Comparison of ENCODE assay signal across 41 cellular contexts in the genomic region with DNA sequence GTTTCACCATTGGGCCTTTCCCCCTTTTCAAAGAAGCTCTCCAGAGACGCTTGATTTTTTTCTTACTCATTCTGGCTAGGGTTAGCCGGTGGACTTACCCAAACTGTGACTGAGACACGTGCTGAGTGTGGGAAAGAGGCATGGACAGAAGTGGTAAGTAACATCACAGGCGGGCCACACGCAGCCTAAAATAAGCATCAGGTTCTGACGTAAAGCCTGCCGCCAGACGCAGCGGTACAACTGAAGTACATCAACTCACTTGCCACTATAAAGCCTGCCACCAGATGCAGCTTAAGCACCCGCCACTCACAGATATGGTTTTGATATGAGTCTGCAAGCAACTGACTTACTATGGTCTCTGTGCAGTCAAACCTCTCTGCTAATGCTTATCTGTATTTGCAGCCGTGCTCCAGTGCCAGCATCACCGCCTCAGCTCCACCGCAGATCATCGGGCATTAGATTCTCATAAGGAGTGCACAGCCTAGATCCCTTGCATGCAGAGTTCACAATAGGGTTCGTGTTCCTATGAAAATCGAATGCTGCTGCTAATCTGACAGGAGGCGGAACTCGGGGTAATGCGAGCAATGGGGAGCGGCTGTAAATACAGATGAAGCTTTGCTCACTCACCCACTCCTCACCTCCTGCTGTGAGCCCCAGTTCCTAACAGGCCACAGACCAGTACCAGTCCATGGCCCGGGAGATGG. TPM values are rescaled to one million over a fixed set of nuclear protein-coding genes. Genes with fewer than 3 reads are reported as not detected.
"Had no signal": no experiment of that assay in that cellular context is flagged by ENCODE, and none has a peak within 500 bp of the region (broad histone marks: within the 10 kb centered on the region; RNA-seq: fewer than 3 reads in every experiment).

No MANE protein-coding gene starts in this region.

- H3K36me3 Mint-ChIP-seq: activated CD4-positive, alpha-beta memory T cell treated with anti-CD3 and anti-CD28 coated beads for 36 hours; activated CD8-positive, alpha-beta memory T cell treated with anti-CD3 and anti-CD28 coated beads, Interleukin-2, amount 10 ng/mL, durations not matched to agents 7 days and 5 days; activated naive CD4-positive, alpha-beta T cell treated with anti-CD3 and anti-CD28 coated beads, Interleukin-2, amount 50 U/mL, for 24 hours; activated naive CD8-positive, alpha-beta T cell treated with anti-CD3 and anti-CD28 coated beads for 36 hours had no signal

- H3K4me3 Mint-ChIP-seq: activated CD4-positive, alpha-beta memory T cell treated with anti-CD3 and anti-CD28 coated beads for 36 hours; activated CD4-positive, alpha-beta T cell treated with anti-CD3 and anti-CD28 coated beads for 36 hours; activated CD4-positive, alpha-beta T cell treated with anti-CD3 and anti-CD28 coated beads, Interleukin-2, amount 10 ng/mL, durations not matched to agents 24 days and 14 days; activated CD8-positive, alpha-beta memory T cell treated with anti-CD3 and anti-CD28 coated beads, Interleukin-2, amount 10 ng/mL, durations not matched to agents 7 days and 5 days; activated CD8-positive, alpha-beta T cell treated with anti-CD3 and anti-CD28 coated beads, Interleukin-2, amount 10 ng/mL, durations not matched to agents 7 days and 5 days; activated naive CD4-positive, alpha-beta T cell treated with anti-CD3 and anti-CD28 coated beads for 36 hours; activated naive CD4-positive, alpha-beta T cell treated with anti-CD3 and anti-CD28 coated beads, Interleukin-2, amount 50 U/mL, for 24 hours; activated naive CD8-positive, alpha-beta T cell treated with anti-CD3 and anti-CD28 coated beads for 36 hours; activated naive CD8-positive, alpha-beta T cell treated with anti-CD3 and anti-CD28 coated beads, Interleukin-2, amount 50 U/mL, for 24 hours; activated T-helper 1 cell treated with anti-CD3 and anti-CD28 coated beads, Interleukin-12 subunit alpha, Interleukin-12 subunit beta, Interleukin-2, Interleukin-4 antibody, amounts not matched to agents 30 ng/mL and 10 ng/mL and 1 ng/mL, durations not matched to agents 14 hours and 24 hours and 36 hours; effector memory CD8-positive, alpha-beta T cell; T-helper 17 cell; T-helper 2 cell treated with Interferon-gamma antibody and Interleukin-4, amounts not matched to agents 5 μg/mL and 100 μg/mL, for 36 hours had no signal

- H3K36me3 ChIP-seq: adrenal gland, esophagus squamous epithelium, gastroesophageal sphincter, heart right ventricle had no signal

- H3K4me3 ChIP-seq: adrenal gland, body of pancreas, esophagus squamous epithelium, gastroesophageal sphincter, heart right ventricle had no signal

- H3K4me1 Mint-ChIP-seq: activated CD4-positive, alpha-beta T cell treated with anti-CD3 and anti-CD28 coated beads for 36 hours; activated CD4-positive, alpha-beta T cell treated with anti-CD3 and anti-CD28 coated beads, Interleukin-2, amount 10 ng/mL, durations not matched to agents 24 days and 14 days; activated CD8-positive, alpha-beta memory T cell treated with anti-CD3 and anti-CD28 coated beads, Interleukin-2, amount 10 ng/mL, durations not matched to agents 7 days and 5 days; activated naive CD4-positive, alpha-beta T cell treated with anti-CD3 and anti-CD28 coated beads, Interleukin-2, amount 50 U/mL, for 24 hours; activated naive CD8-positive, alpha-beta T cell treated with anti-CD3 and anti-CD28 coated beads, Interleukin-2, amount 50 U/mL, for 24 hours had no signal

- FAIRE-seq: colon, endometrium, endothelial cell of umbilical vein had no signal

- H3K9me3 Mint-ChIP-seq: activated CD4-positive, alpha-beta T cell treated with anti-CD3 and anti-CD28 coated beads, Interleukin-2, amount 10 ng/mL, durations not matched to agents 24 days and 14 days; activated naive CD4-positive, alpha-beta T cell treated with anti-CD3 and anti-CD28 coated beads for 36 hours; activated naive CD8-positive, alpha-beta T cell treated with anti-CD3 and anti-CD28 coated beads for 36 hours; activated naive CD8-positive, alpha-beta T cell treated with anti-CD3 and anti-CD28 coated beads, Interleukin-2, amount 50 U/mL, for 24 hours; activated T-helper 1 cell treated with anti-CD3 and anti-CD28 coated beads, Interleukin-12 subunit alpha, Interleukin-12 subunit beta, Interleukin-2, Interleukin-4 antibody, amounts not matched to agents 30 ng/mL and 10 ng/mL and 1 ng/mL, durations not matched to agents 14 hours and 24 hours and 36 hours; activated T-helper 2 cell treated with anti-CD3 and anti-CD28 coated beads, Interferon-gamma antibody, Interleukin-2, Interleukin-4, amounts not matched to agents 10 μg/mL and 5 μg/mL and 100 μg/mL, durations not matched to agents 14 hours and 24 hours and 36 hours; T-helper 2 cell treated with Interferon-gamma antibody and Interleukin-4, amounts not matched to agents 5 μg/mL and 100 μg/mL, for 36 hours had no signal

- H3K27ac ChIP-seq: adrenal gland, body of pancreas, epithelial cell of prostate, esophagus squamous epithelium, gastroesophageal sphincter, heart right ventricle, WERI-Rb-1 had no signal

- DNase-seq: activated CD4-positive, alpha-beta memory T cell treated with anti-CD3 and anti-CD28 coated beads for 36 hours; activated CD4-positive, alpha-beta T cell treated with anti-CD3 and anti-CD28 coated beads for 36 hours; activated CD4-positive, alpha-beta T cell treated with anti-CD3 and anti-CD28 coated beads, Interleukin-2, amount 10 ng/mL, durations not matched to agents 24 days and 14 days; activated CD4-positive, CD25-positive, alpha-beta regulatory T cell; activated CD4-positive, CD25-positive, alpha-beta regulatory T cell treated with anti-CD3 and anti-CD28 coated beads, Interleukin-2, amount 50 U/mL, for 72 hours; activated CD8-positive, alpha-beta memory T cell treated with anti-CD3 and anti-CD28 coated beads, Interleukin-2, amount 10 ng/mL, durations not matched to agents 7 days and 5 days; activated CD8-positive, alpha-beta memory T cell treated with anti-CD3 and anti-CD28 coated beads, Interleukin-2, amount 50 U/mL, for 4 hours; activated CD8-positive, alpha-beta T cell treated with anti-CD3 and anti-CD28 coated beads, Interleukin-2, amount 10 ng/mL, durations not matched to agents 7 days and 5 days; activated effector memory CD4-positive, alpha-beta T cell treated with anti-CD3 and anti-CD28 coated beads, Interleukin-2, amount 50 U/mL, for 16 hours; activated naive CD4-positive, alpha-beta T cell treated with anti-CD3 and anti-CD28 coated beads for 36 hours; activated naive CD8-positive, alpha-beta T cell treated with anti-CD3 and anti-CD28 coated beads for 36 hours; activated naive CD8-positive, alpha-beta T cell treated with anti-CD3 and anti-CD28 coated beads, Interleukin-2, amount 50 U/mL, for 24 hours; activated T-cell treated with anti-CD3 and anti-CD28 coated beads, Interleukin-2, amount 50 U/mL, for 1 hour; activated T-cell treated with anti-CD3 and anti-CD28 coated beads, Interleukin-2, amount 50 U/mL, for 48 hours; adrenal gland; amygdala; aorta; body of pancreas; caudate nucleus; cortex of kidney; dermis blood vessel endothelial cell; effector CD4-positive, alpha-beta T cell; effector memory CD8-positive, alpha-beta T cell; esophagus squamous epithelium; foreskin melanocyte; heart right ventricle; T-helper 17 cell; T1000; WERI-Rb-1 had no signal

- H3K4me1 ChIP-seq: adrenal gland, body of pancreas, esophagus squamous epithelium, gastroesophageal sphincter, heart right ventricle had no signal

- H3K9me3 ChIP-seq: adrenal gland, esophagus squamous epithelium had no signal

- H3K27ac Mint-ChIP-seq: activated CD4-positive, alpha-beta memory T cell treated with anti-CD3 and anti-CD28 coated beads for 36 hours; activated CD4-positive, alpha-beta T cell treated with anti-CD3 and anti-CD28 coated beads for 36 hours; activated CD4-positive, alpha-beta T cell treated with anti-CD3 and anti-CD28 coated beads, Interleukin-2, amount 10 ng/mL, durations not matched to agents 24 days and 14 days; activated CD8-positive, alpha-beta memory T cell treated with anti-CD3 and anti-CD28 coated beads, Interleukin-2, amount 10 ng/mL, durations not matched to agents 7 days and 5 days; activated CD8-positive, alpha-beta T cell treated with anti-CD3 and anti-CD28 coated beads, Interleukin-2, amount 10 ng/mL, durations not matched to agents 7 days and 5 days; activated naive CD4-positive, alpha-beta T cell treated with anti-CD3 and anti-CD28 coated beads for 36 hours; activated naive CD4-positive, alpha-beta T cell treated with anti-CD3 and anti-CD28 coated beads, Interleukin-2, amount 50 U/mL, for 24 hours; activated naive CD8-positive, alpha-beta T cell treated with anti-CD3 and anti-CD28 coated beads for 36 hours; activated naive CD8-positive, alpha-beta T cell treated with anti-CD3 and anti-CD28 coated beads, Interleukin-2, amount 50 U/mL, for 24 hours; activated T-helper 1 cell treated with anti-CD3 and anti-CD28 coated beads, Interleukin-12 subunit alpha, Interleukin-12 subunit beta, Interleukin-2, Interleukin-4 antibody, amounts not matched to agents 30 ng/mL and 10 ng/mL and 1 ng/mL, durations not matched to agents 14 hours and 24 hours and 36 hours; activated T-helper 2 cell treated with anti-CD3 and anti-CD28 coated beads, Interferon-gamma antibody, Interleukin-2, Interleukin-4, amounts not matched to agents 10 μg/mL and 5 μg/mL and 100 μg/mL, durations not matched to agents 14 hours and 24 hours and 36 hours; effector memory CD8-positive, alpha-beta T cell; T-helper 17 cell; T-helper 2 cell treated with Interferon-gamma antibody and Interleukin-4, amounts not matched to agents 5 μg/mL and 100 μg/mL, for 36 hours had no signal

- ATAC-seq: activated CD4-positive, alpha-beta T cell treated with anti-CD3 and anti-CD28 coated beads for 36 hours; activated CD8-positive, alpha-beta memory T cell treated with anti-CD3 and anti-CD28 coated beads, Interleukin-2, amount 10 ng/mL, durations not matched to agents 7 days and 5 days; activated CD8-positive, alpha-beta T cell treated with anti-CD3 and anti-CD28 coated beads, Interleukin-2, amount 10 ng/mL, durations not matched to agents 7 days and 5 days; activated naive CD8-positive, alpha-beta T cell treated with anti-CD3 and anti-CD28 coated beads, Interleukin-2, amount 50 U/mL, for 24 hours; body of pancreas; effector memory CD8-positive, alpha-beta T cell; gastroesophageal sphincter; heart right ventricle; T-helper 17 cell had no signal

- H3K27me3 ChIP-seq: adrenal gland, body of pancreas had no signal

RNA-seq across cellular contexts. Expression of a gene that starts 58.8 kb away (rescaled TPM):
- total RNA-seq: activated CD4-positive, alpha-beta memory T cell treated with anti-CD3 and anti-CD28 coated beads for 36 hours; activated CD4-positive, alpha-beta T cell treated with anti-CD3 and anti-CD28 coated beads for 36 hours; activated naive CD4-positive, alpha-beta T cell treated with anti-CD3 and anti-CD28 coated beads for 36 hours; dermis blood vessel endothelial cell; endothelial cell of umbilical vein; fibroblast of villous mesenchyme; glomerular endothelial cell; T-helper 17 cell had no signal
- polyA plus RNA-seq: aorta, endothelial cell of umbilical vein, fibroblast of lung had no signal
